ENCODE assay signal across 13 cellular contexts in genomic region chr6:33193619-33194018, GRCh38. TPM values are rescaled to one million over a fixed set of nuclear protein-coding genes. Genes with fewer than 3 reads are reported as not detected.
DNase-seq lines count a peak whose midpoint lies in the region; ATAC-seq, FAIRE-seq and TF ChIP-seq lines count a peak whose summit lies in the region.
"Had no signal": no experiment of that assay in that cellular context is flagged by ENCODE, and none has a peak within 500 bp of the region (broad histone marks: within the 10 kb centered on the region; RNA-seq: fewer than 3 reads in every experiment).

No MANE protein-coding gene starts in this region.

- H3K4me3 ChIP-seq in H1 (ENCODE audit: extremely low read depth in 1 of 4, insufficient read depth in 2 of 4, low read depth in 3 of 4, low read length in 4 of 4) (peak overlapping the region; percentile 13 to 79 (median 46); a peak in 4 of 8 replicates), tibial nerve (peak overlapping the region in 2 of 4 donors; percentile 34 to 53)
- H3K4me3 ChIP-seq: A549, GM12878 had no signal

- H3K9me3 Mint-ChIP-seq in activated naive CD4-positive, alpha-beta T cell treated with anti-CD3 and anti-CD28 coated beads for 36 hours: no peaks in the 10 kb centered on the region
- no peaks in the 10 kb centered on the region for H3K9me3 Mint-ChIP-seq in natural killer cell treated with Interleukin-12 subunit alpha and Interleukin-12 subunit beta and Interleukin-15 and Interleukin-18, amount 100 ng/mL, for 72 hours

- H3K4me1 Mint-ChIP-seq in activated naive CD4-positive, alpha-beta T cell treated with anti-CD3 and anti-CD28 coated beads for 36 hours (ENCODE audit: low read depth): peaks cover 32% of the 10 kb centered on the region
- H3K4me1 Mint-ChIP-seq in natural killer cell treated with Interleukin-12 subunit alpha and Interleukin-12 subunit beta and Interleukin-15 and Interleukin-18, amount 100 ng/mL, for 72 hours (ENCODE audit: low read depth in 2 of 2): peaks cover 16 to 28% of the 10 kb centered on the region in 2 donors

- no peak for DNase-seq in activated naive CD4-positive, alpha-beta T cell treated with anti-CD3 and anti-CD28 coated beads for 36 hours
- DNase-seq in activated naive CD4-positive, alpha-beta T cell treated with Interleukin-2 at 50 U/mL for 16 hours: no peak
- DNase-seq in H1 (ENCODE audit: low read depth in 1 of 2, low spot score in 2 of 2): no peak
- DNase-seq in natural killer cell treated with Interleukin-12 subunit alpha and Interleukin-12 subunit beta and Interleukin-15 and Interleukin-18, amount 100 ng/mL, for 72 hours (ENCODE audit: low spot score): no peak
- DNase-seq in tibial nerve (ENCODE audit: low spot score in 2 of 2): no peak
- DNase-seq in NCI-H345 (lab: John Stamatoyannopoulos, UW): no peak
- no peak for DNase-seq in cerebellar cortex (ENCODE audit: low spot score)
- no peak for DNase-seq in GM03348 (ENCODE audit: low spot score)
- DNase-seq: NCI-H2171 treated with DMSO at 0.1 percent for 48 hours, OCI-M1 had no signal

- H3K27ac ChIP-seq in H1 (ENCODE audit: low read depth, low read length) (no peak overlapping the region), tibial nerve (peak overlapping the region in 3 of 4 donors; percentile 65 to 84 (median 69))
- H3K27ac ChIP-seq: A549 had no signal

- H2BK15ac ChIP-seq in H1 (ENCODE audit: low read length): no peak overlapping the region; the same call in 1 of the 2 replicates

- H3K27ac Mint-ChIP-seq in activated naive CD4-positive, alpha-beta T cell treated with anti-CD3 and anti-CD28 coated beads for 36 hours: no peak overlapping the region
- H3K27ac Mint-ChIP-seq in natural killer cell treated with Interleukin-12 subunit alpha and Interleukin-12 subunit beta and Interleukin-15 and Interleukin-18, amount 100 ng/mL, for 72 hours: no peak overlapping the region

- no peaks in the 10 kb centered on the region for H3K9me3 ChIP-seq in H1 (ENCODE audit: insufficient read depth in 2 of 2, low read depth in 1 of 2, low read length in 1 of 2)
- H3K9me3 ChIP-seq in tibial nerve: no peaks in the 10 kb centered on the region
- H3K9me3 ChIP-seq: A549 had no signal

- H3K23me2 ChIP-seq in H1 (ENCODE audit: low read depth, low read length): peaks cover 11% of the 10 kb centered on the region

- POLR2A ChIA-PET in H1 (lab: Charles Lee; ENCODE audit: partially characterized antibody): interaction anchor here (0.7 to 1.4 kb wide), 5 partner anchors 12 to 223 kb away, joined by 3 to 6 read pairs (median 4); partner anchors contain the start of gene HSD17B8

- TF ChIP-seq CTCF in H1 (IDR thresholded peaks at IDR 0.05; ENCODE audit: control extremely low read depth in 1 of 3, insufficient read depth in 1 of 3, low read depth in 1 of 3, low read length in 3 of 3) (no peak), tibial nerve (IDR thresholded peaks at IDR 0.05) (no peak)

- H4K8ac ChIP-seq in H1 (ENCODE audit: extremely low read depth, insufficient read depth, low read length): no peak overlapping the region

- peaks cover 9% of the 10 kb centered on the region for H3K27me3 Mint-ChIP-seq in activated naive CD4-positive, alpha-beta T cell treated with anti-CD3 and anti-CD28 coated beads for 36 hours (ENCODE audit: low read depth)
- peaks cover 15 to 24% of the 10 kb centered on the region in 2 donors for H3K27me3 Mint-ChIP-seq in natural killer cell treated with Interleukin-12 subunit alpha and Interleukin-12 subunit beta and Interleukin-15 and Interleukin-18, amount 100 ng/mL, for 72 hours

- H3K4me1 ChIP-seq in H1 (replicated peaks in 1 of 4; ENCODE audit: control insufficient read depth in 3 of 4, insufficient read depth in 4 of 4, low read length in 3 of 4): peaks cover 5 to 10% (median 9%) of the 10 kb centered on the region in 4 experiments
- peaks cover 0 to 77% (median 23%) of the 10 kb centered on the region in 4 donors for H3K4me1 ChIP-seq in tibial nerve

- no peak overlapping the region for H3K56ac ChIP-seq in H1 (replicated peaks; ENCODE audit: insufficient read length, low read depth, low read length)

- no peak overlapping the region for H2BK120ac ChIP-seq in H1 (replicated peaks; ENCODE audit: low read depth, low read length)

- no peak overlapping the region for H2AK5ac ChIP-seq in H1 (ENCODE audit: low read depth, low read length)

- TF ChIP-seq EP300 in H1 (IDR thresholded peaks at IDR 0.05; ENCODE audit: borderline replicate concordance in 1 of 2, low read depth in 2 of 2, low read length in 2 of 2) (no peak), tibial nerve (IDR thresholded peaks at IDR 0.05) (no peak)

- H3K23ac ChIP-seq in H1 (ENCODE audit: insufficient read length): no peak overlapping the region

- H3K9ac ChIP-seq in H1 (replicated peaks in 1 of 4; ENCODE audit: extremely low read depth in 1 of 4, low read depth in 3 of 4, low read length in 3 of 4): no peak overlapping the region; a peak in 1 of 7 replicates

- H2BK20ac ChIP-seq in H1 (ENCODE audit: low read length): no peak overlapping the region

- no peak overlapping the region for H2BK12ac ChIP-seq in H1 (ENCODE audit: low read depth, low read length)

- H4K5ac ChIP-seq in H1 (ENCODE audit: insufficient read length, low read depth, low read length): no peak overlapping the region

- TF ChIP-seq RAD21 in H1 (IDR thresholded peaks at IDR 0.05 in 1 of 2, conservative IDR thresholded peaks at IDR 0.05 in 1 of 2; ENCODE audit: low read depth in 2 of 2, low read length in 2 of 2): no peak

- 20% methylated on average over 6 of the region's 6 CpGs; no CpG with 5 or more reads in 1 of the 2 experiments for WGBS in H1 (ENCODE audit: extremely low coverage in 1 of 2, insufficient coverage in 1 of 2, insufficient read length in 1 of 2, insufficient replicate concordance in 2 of 2, low coverage in 1 of 2, low lambda C conversion rate in 2 of 2, missing lambda C conversion rate in 1 of 2), 2 experiments
- 52 to 59% methylated on average over 6 of the region's 6 CpGs for WGBS in tibial nerve, 2 donors

- no peaks in the 10 kb centered on the region for H3K79me2 ChIP-seq in H1 (ENCODE audit: control insufficient read depth in 1 of 2, insufficient read depth in 2 of 2, low read length in 2 of 2)

- peak overlapping the region; percentile 78 to 96 for H3K4me2 ChIP-seq in H1 (ENCODE audit: insufficient read depth in 1 of 2, low read depth in 2 of 2, low read length in 2 of 2)
- H3K4me2 ChIP-seq: A549 had no signal

- ATAC-seq in natural killer cell treated with Interleukin-12 subunit alpha and Interleukin-12 subunit beta and Interleukin-15 and Interleukin-18, amount 100 ng/mL, for 72 hours: no peak
- ATAC-seq: A549, GM12878 had no signal

- TF ChIP-seq POLR2A in H1 (IDR thresholded peaks at IDR 0.05; ENCODE audit: control extremely low read depth in 1 of 2, low read depth in 2 of 2, low read length in 2 of 2) (no peak), tibial nerve (IDR thresholded peaks at IDR 0.05) (no peak)

- H3K36me3 ChIP-seq in H1 (ENCODE audit: control insufficient read depth in 2 of 4, insufficient read depth in 4 of 4, low read length in 3 of 4) (peaks cover 0 to 13% (median 6%) of the 10 kb centered on the region in 4 experiments; a peak in 4 of 8 replicates), tibial nerve (peaks cover 0 to 39% (median 25%) of the 10 kb centered on the region in 3 donors)

- CTCF ChIA-PET in activated naive CD4-positive, alpha-beta T cell treated with anti-CD3 and anti-CD28 coated beads for 36 hours (lab: Charles Lee): interaction anchor here (0.8 to 0.9 kb wide), 2 partner anchors 53 to 75 kb away, joined by 3 to 4 read pairs; no protein-coding TSS in a partner anchor
- CTCF ChIA-PET in H1 (lab: Charles Lee; ENCODE audit: partially characterized antibody): interaction anchor here (0.6 to 3.4 kb wide), 5 partner anchors 21 to 193 kb away, joined by 3 to 14 read pairs (median 9); no protein-coding TSS in a partner anchor

- no peak overlapping the region for H3K4ac ChIP-seq in H1 (replicated peaks; ENCODE audit: insufficient read length, low read depth, low read length)

- peak overlapping the region; percentile 12 for H3K4me3 Mint-ChIP-seq in activated naive CD4-positive, alpha-beta T cell treated with anti-CD3 and anti-CD28 coated beads for 36 hours
- peak overlapping the region; percentile 24 for H3K4me3 Mint-ChIP-seq in natural killer cell treated with Interleukin-12 subunit alpha and Interleukin-12 subunit beta and Interleukin-15 and Interleukin-18, amount 100 ng/mL, for 72 hours

- H3K27me3 ChIP-seq in H1 (replicated peaks in 1 of 4; ENCODE audit: control insufficient read depth in 3 of 4, extremely low read depth in 1 of 4, insufficient read depth in 3 of 4, low read length in 3 of 4): peaks cover 0 to 17% (median 15%) of the 10 kb centered on the region in 4 experiments; a peak in 6 of 7 replicates
- peaks cover 0 to 28% of the 10 kb centered on the region in 2 donors for H3K27me3 ChIP-seq in tibial nerve

- no peak overlapping the region for H4K91ac ChIP-seq in H1 (replicated peaks; ENCODE audit: insufficient read length, low read length)

- intact Hi-C loops in activated naive CD4-positive, alpha-beta T cell treated with anti-CD3 and anti-CD28 coated beads for 36 hours (cut with micrococcal nuclease): loop anchor here (10.0 kb wide), 1 partner anchor 1051 kb away; the partner anchor contains the start of gene SMIM29

- H3K36me3 Mint-ChIP-seq in activated naive CD4-positive, alpha-beta T cell treated with anti-CD3 and anti-CD28 coated beads for 36 hours (ENCODE audit: low read depth): peaks cover 20% of the 10 kb centered on the region
- H3K36me3 Mint-ChIP-seq in natural killer cell treated with Interleukin-12 subunit alpha and Interleukin-12 subunit beta and Interleukin-15 and Interleukin-18, amount 100 ng/mL, for 72 hours: peaks cover 21% of the 10 kb centered on the region

- no peak overlapping the region for H3K14ac ChIP-seq in H1 (ENCODE audit: insufficient read length)

- no peak overlapping the region for H3K18ac ChIP-seq in H1 (ENCODE audit: extremely low read depth, low read length)

- no peak overlapping the region for H2BK5ac ChIP-seq in H1 (ENCODE audit: low read depth, low read length)

- no peak for FAIRE-seq in H1 (lab: Jason Lieb, UNC)
- FAIRE-seq: A549, frontal cortex, GM12878 had no signal

- H3K79me1 ChIP-seq in H1 (ENCODE audit: low read depth, low read length): no peaks in the 10 kb centered on the region

- no peak overlapping the region for H2AFZ ChIP-seq in H1 (ENCODE audit: low read length)

- H4K20me1 ChIP-seq in H1 (replicated peaks in 1 of 2; ENCODE audit: control insufficient read depth in 1 of 2, insufficient read depth in 2 of 2, low read length in 2 of 2): peaks cover 0 to 5% of the 10 kb centered on the region in 2 experiments

RNA-seq across cellular contexts. Expression of gene COL11A2, which starts 1.4 kb away (rescaled TPM):
- total RNA-seq in activated naive CD4-positive, alpha-beta T cell treated with anti-CD3 and anti-CD28 coated beads for 36 hours: 1 to 10 TPM in 1 of 2 experiments, under 1 TPM in 1; 0.88 to 1.4 TPM
- 2.8 and 3.5 TPM in 2 replicates for total RNA-seq in H1 (2021; fragmentation: NEBNext Ultra II Directional; extraction: Animal tissue kit (Norgen Biotek cat#: 25700))
- 3.8 and 4.7 TPM in 2 replicates for polyA plus RNA-seq in H1 (2011; rRNA removed)
- 3.6 TPM for polyA plus RNA-seq in H1 (2011; cell fraction: cytosol; rRNA removed)
- polyA plus RNA-seq in H1 (2011; cell fraction: nucleus; rRNA removed): 35.4 TPM
- 3.6 to 5.4 TPM (median 4.7 TPM) in 4 replicates for polyA plus RNA-seq in H1 (2012, experiment 1 of 2)
- polyA plus RNA-seq in H1 (2012, experiment 2 of 2): 2.6 TPM
- 3.4 TPM for polyA plus RNA-seq in H1 (2013, experiment 1 of 2)
- 3.2 TPM for polyA plus RNA-seq in H1 (2013, experiment 2 of 2)
- 1.8 and 2.2 TPM in 2 replicates for polyA minus RNA-seq in H1 (2011; rRNA and poly(A)+ RNA removed)
- polyA minus RNA-seq in H1 (2011; cell fraction: cytosol; rRNA and poly(A)+ RNA removed): 0.59 TPM
- polyA minus RNA-seq in H1 (2011; cell fraction: nucleus; rRNA and poly(A)+ RNA removed): 3.3 TPM
- total RNA-seq in natural killer cell treated with Interleukin-12 subunit alpha and Interleukin-12 subunit beta and Interleukin-15 and Interleukin-18, amount 100 ng/mL, for 72 hours: 1 to 10 TPM; 1.1 to 1.3 TPM
- 1 to 10 TPM; 1.5 to 4.3 (median 2.9) TPM for total RNA-seq in tibial nerve

RNA-seq across cellular contexts. Expression of gene RXRB, which starts 6.8 kb away (rescaled TPM):
- 10 to 100 TPM; 50.4 to 50.6 TPM for total RNA-seq in activated naive CD4-positive, alpha-beta T cell treated with anti-CD3 and anti-CD28 coated beads for 36 hours
- 17.8 and 18.1 TPM in 2 replicates for total RNA-seq in H1 (2021; fragmentation: NEBNext Ultra II Directional; extraction: Animal tissue kit (Norgen Biotek cat#: 25700))
- 13.0 and 13.9 TPM in 2 replicates for polyA plus RNA-seq in H1 (2011; rRNA removed)
- 16.9 TPM for polyA plus RNA-seq in H1 (2011; cell fraction: cytosol; rRNA removed)
- 66.2 TPM for polyA plus RNA-seq in H1 (2011; cell fraction: nucleus; rRNA removed)
- polyA plus RNA-seq in H1 (2012, experiment 1 of 2): 19.8 to 22.9 TPM (median 20.3 TPM) in 4 replicates
- polyA plus RNA-seq in H1 (2012, experiment 2 of 2): 16.5 TPM
- polyA plus RNA-seq in H1 (2013, experiment 1 of 2): 10.0 TPM
- polyA plus RNA-seq in H1 (2013, experiment 2 of 2): 8.4 TPM
- 21.1 and 23.4 TPM in 2 replicates for polyA minus RNA-seq in H1 (2011; rRNA and poly(A)+ RNA removed)
- polyA minus RNA-seq in H1 (2011; cell fraction: cytosol; rRNA and poly(A)+ RNA removed): 12.0 TPM
- 18.4 TPM for polyA minus RNA-seq in H1 (2011; cell fraction: nucleus; rRNA and poly(A)+ RNA removed)
- 10 to 100 TPM; 43.9 to 50.4 TPM for total RNA-seq in natural killer cell treated with Interleukin-12 subunit alpha and Interleukin-12 subunit beta and Interleukin-15 and Interleukin-18, amount 100 ng/mL, for 72 hours
- total RNA-seq in tibial nerve: 10 to 100 TPM; 34.3 to 64.7 (median 43.9) TPM

RNA-seq across cellular contexts. Expression of gene SLC39A7, which starts 7.0 kb away (rescaled TPM):
- total RNA-seq in activated naive CD4-positive, alpha-beta T cell treated with anti-CD3 and anti-CD28 coated beads for 36 hours: 10 to 100 TPM; 35.9 to 39.5 TPM
- 120 and 123 TPM in 2 replicates for total RNA-seq in H1 (2021; fragmentation: NEBNext Ultra II Directional; extraction: Animal tissue kit (Norgen Biotek cat#: 25700))
- polyA plus RNA-seq in H1 (2011; rRNA removed): 63.3 and 70.2 TPM in 2 replicates
- 82.9 TPM for polyA plus RNA-seq in H1 (2011; cell fraction: cytosol; rRNA removed)
- 75.8 TPM for polyA plus RNA-seq in H1 (2011; cell fraction: nucleus; rRNA removed)
- 144 to 176 TPM (median 153 TPM) in 4 replicates for polyA plus RNA-seq in H1 (2012, experiment 1 of 2)
- polyA plus RNA-seq in H1 (2012, experiment 2 of 2): 57.8 TPM
- 66.7 TPM for polyA plus RNA-seq in H1 (2013, experiment 1 of 2)
- polyA plus RNA-seq in H1 (2013, experiment 2 of 2): 81.1 TPM
- polyA minus RNA-seq in H1 (2011; rRNA and poly(A)+ RNA removed): 86.6 and 90.3 TPM in 2 replicates
- 34.1 TPM for polyA minus RNA-seq in H1 (2011; cell fraction: cytosol; rRNA and poly(A)+ RNA removed)
- polyA minus RNA-seq in H1 (2011; cell fraction: nucleus; rRNA and poly(A)+ RNA removed): 29.8 TPM
- total RNA-seq in natural killer cell treated with Interleukin-12 subunit alpha and Interleukin-12 subunit beta and Interleukin-15 and Interleukin-18, amount 100 ng/mL, for 72 hours: 100 to 1,000 TPM in 1 of 2 donors, 10 to 100 TPM in 1; 91.5 to 102 TPM
- 10 to 100 TPM; 45.4 to 61.3 (median 58.1) TPM for total RNA-seq in tibial nerve

RNA-seq across cellular contexts. Expression of gene HSD17B8, which starts 10.8 kb away (rescaled TPM):
- total RNA-seq in activated naive CD4-positive, alpha-beta T cell treated with anti-CD3 and anti-CD28 coated beads for 36 hours: 10 to 100 TPM; 31.3 to 33.5 TPM
- 3.3 and 3.6 TPM in 2 replicates for total RNA-seq in H1 (2021; fragmentation: NEBNext Ultra II Directional; extraction: Animal tissue kit (Norgen Biotek cat#: 25700))
- polyA plus RNA-seq in H1 (2011; rRNA removed): 17.1 and 22.0 TPM in 2 replicates
- 19.1 TPM for polyA plus RNA-seq in H1 (2011; cell fraction: cytosol; rRNA removed)
- 14.9 TPM for polyA plus RNA-seq in H1 (2011; cell fraction: nucleus; rRNA removed)
- polyA plus RNA-seq in H1 (2012, experiment 1 of 2): 5.5 to 9.2 TPM (median 7.1 TPM) in 4 replicates
- polyA plus RNA-seq in H1 (2012, experiment 2 of 2): 10.3 TPM
- 4.2 TPM for polyA plus RNA-seq in H1 (2013, experiment 1 of 2)
- polyA plus RNA-seq in H1 (2013, experiment 2 of 2): 4.5 TPM
- 4.1 and 4.2 TPM in 2 replicates for polyA minus RNA-seq in H1 (2011; rRNA and poly(A)+ RNA removed)
- 4.0 TPM for polyA minus RNA-seq in H1 (2011; cell fraction: cytosol; rRNA and poly(A)+ RNA removed)
- 4.2 TPM for polyA minus RNA-seq in H1 (2011; cell fraction: nucleus; rRNA and poly(A)+ RNA removed)
- 1 to 10 TPM; 3.3 to 6.2 TPM for total RNA-seq in natural killer cell treated with Interleukin-12 subunit alpha and Interleukin-12 subunit beta and Interleukin-15 and Interleukin-18, amount 100 ng/mL, for 72 hours
- total RNA-seq in tibial nerve: 10 to 100 TPM; 10.0 to 33.9 (median 19.1) TPM

RNA-seq across cellular contexts. Expression of gene RING1, which starts 14.7 kb away (rescaled TPM):
- total RNA-seq in activated naive CD4-positive, alpha-beta T cell treated with anti-CD3 and anti-CD28 coated beads for 36 hours: 10 to 100 TPM; 17.1 to 18.2 TPM
- total RNA-seq in H1 (2021; fragmentation: NEBNext Ultra II Directional; extraction: Animal tissue kit (Norgen Biotek cat#: 25700)): 26.0 and 27.4 TPM in 2 replicates
- polyA plus RNA-seq in H1 (2011; rRNA removed): 16.4 and 26.0 TPM in 2 replicates
- polyA plus RNA-seq in H1 (2011; cell fraction: cytosol; rRNA removed): 21.6 TPM
- polyA plus RNA-seq in H1 (2011; cell fraction: nucleus; rRNA removed): 47.7 TPM
- polyA plus RNA-seq in H1 (2012, experiment 1 of 2): 28.0 to 35.2 TPM (median 32.1 TPM) in 4 replicates
- polyA plus RNA-seq in H1 (2012, experiment 2 of 2): 17.7 TPM
- polyA plus RNA-seq in H1 (2013, experiment 1 of 2): 20.9 TPM
- 20.0 TPM for polyA plus RNA-seq in H1 (2013, experiment 2 of 2)
- polyA minus RNA-seq in H1 (2011; rRNA and poly(A)+ RNA removed): 12.0 and 14.3 TPM in 2 replicates
- polyA minus RNA-seq in H1 (2011; cell fraction: cytosol; rRNA and poly(A)+ RNA removed): 9.2 TPM
- 6.3 TPM for polyA minus RNA-seq in H1 (2011; cell fraction: nucleus; rRNA and poly(A)+ RNA removed)
- 10 to 100 TPM; 31.1 to 35.5 TPM for total RNA-seq in natural killer cell treated with Interleukin-12 subunit alpha and Interleukin-12 subunit beta and Interleukin-15 and Interleukin-18, amount 100 ng/mL, for 72 hours
- total RNA-seq in tibial nerve: 10 to 100 TPM; 16.1 to 25.2 (median 21.6) TPM
